In genomic region chr16:89315271-89315670, GRCh38 we compare ENCODE assay signal across 10 cellular contexts.
DNase-seq lines count a peak whose midpoint lies in the region; ATAC-seq and TF ChIP-seq lines count a peak whose summit lies in the region.
"Had no signal": no experiment of that assay in that cellular context is flagged by ENCODE, and none has a peak within 500 bp of the region (broad histone marks: within the 10 kb centered on the region; RNA-seq: fewer than 3 reads in every experiment).

No MANE protein-coding gene starts in this region.

- 83% methylated on average over 19 of the region's 19 CpGs for WGBS in liver

- TF ChIP-seq CTCF in MCF 10A (IDR thresholded peaks at IDR 0.05; ENCODE audit: unreplicated experiment) (no peak), breast epithelium (IDR thresholded peaks at IDR 0.05) (no peak), liver (IDR thresholded peaks at IDR 0.05; ENCODE audit: low read depth, low read length, missing input control) (no peak), type B pancreatic cell (conservative IDR thresholded peaks at IDR 0.05) (no peak)

- H3K27ac ChIP-seq in breast epithelium (peak overlapping the region in 1 of 2 donors; percentile 53), liver (ENCODE audit: low read depth in 1 of 2, low read length in 2 of 2) (peak overlapping the region; percentile 28 to 29)

- peaks cover 72% of the 10 kb centered on the region for H3K4me1 Mint-ChIP-seq in MCF 10A (ENCODE audit: insufficient read depth, unreplicated experiment)
- H3K4me1 Mint-ChIP-seq in activated naive CD8-positive, alpha-beta T cell treated with anti-CD3 and anti-CD28 coated beads, Interleukin-2, amount 10 ng/mL, durations not matched to agents 7 days and 5 days, result peaks cover 76% of the 10 kb centered on the region
- H3K4me1 Mint-ChIP-seq in type B pancreatic cell (ENCODE audit: unreplicated experiment), result peaks cover 49% of the 10 kb centered on the region

- no peak for TF ChIP-seq POLR2A in breast epithelium (IDR thresholded peaks at IDR 0.05)

- intact Hi-C loops in MCF 10A (cut with micrococcal nuclease) (no loop called here), breast epithelium (cut with DNase I; ENCODE audit: low total_unique reads) (no loop called here)

- H3K27me3 Mint-ChIP-seq in MCF 10A (ENCODE audit: insufficient read depth, unreplicated experiment) (no peaks in the 10 kb centered on the region), type B pancreatic cell (no peaks in the 10 kb centered on the region)
- no peaks in the 10 kb centered on the region for H3K27me3 Mint-ChIP-seq in activated naive CD8-positive, alpha-beta T cell treated with anti-CD3 and anti-CD28 coated beads, Interleukin-2, amount 10 ng/mL, durations not matched to agents 7 days and 5 days

- no peak for ATAC-seq in activated naive CD8-positive, alpha-beta T cell treated with anti-CD3 and anti-CD28 coated beads, Interleukin-2, amount 10 ng/mL, durations not matched to agents 7 days and 5 days (ENCODE audit: low read depth)
- ATAC-seq in HG03457 (IDR thresholded peaks at IDR 0.05; ENCODE audit: unreplicated experiment) (no peak), HG02852 (IDR thresholded peaks at IDR 0.05; ENCODE audit: unreplicated experiment) (no peak)

- BruUV-seq in MCF 10A (replicated peaks; lab: Mats Ljungman, UMichigan), result no TSS peak

- H3K4me3 Mint-ChIP-seq in MCF 10A (ENCODE audit: unreplicated experiment) (peak overlapping the region; percentile 57), type B pancreatic cell (no peak overlapping the region)
- peak overlapping the region; percentile 76 for H3K4me3 Mint-ChIP-seq in activated naive CD8-positive, alpha-beta T cell treated with anti-CD3 and anti-CD28 coated beads, Interleukin-2, amount 10 ng/mL, durations not matched to agents 7 days and 5 days

- H3K27me3 ChIP-seq in breast epithelium (no peaks in the 10 kb centered on the region), liver (ENCODE audit: control insufficient read depth in 4 of 4, insufficient read depth in 4 of 4, low read length in 3 of 4) (no peaks in the 10 kb centered on the region)

- H3K9me3 ChIP-seq in breast epithelium, result no peaks in the 10 kb centered on the region
- no peaks in the 10 kb centered on the region for H3K9me3 ChIP-seq in liver (ENCODE audit: control insufficient read depth in 4 of 4, low read length in 3 of 4)

- H3K9ac ChIP-seq in liver (ENCODE audit: low read depth in 1 of 2, low read length in 2 of 2), result no peak overlapping the region

- H3K36me3 ChIP-seq in breast epithelium, result no peaks in the 10 kb centered on the region
- H3K36me3 ChIP-seq in liver (ENCODE audit: control insufficient read depth in 4 of 4, insufficient read depth in 3 of 4, low read depth in 1 of 4, low read length in 3 of 4), result peaks cover 0 to 19% (median 7%) of the 10 kb centered on the region in 4 donors

- H3K9me3 Mint-ChIP-seq in MCF 10A (ENCODE audit: unreplicated experiment) (no peaks in the 10 kb centered on the region), type B pancreatic cell (no peaks in the 10 kb centered on the region)
- no peaks in the 10 kb centered on the region for H3K9me3 Mint-ChIP-seq in activated naive CD8-positive, alpha-beta T cell treated with anti-CD3 and anti-CD28 coated beads, Interleukin-2, amount 10 ng/mL, durations not matched to agents 7 days and 5 days

- no peak overlapping the region for H3K4me3 ChIP-seq in breast epithelium
- H3K4me3 ChIP-seq in liver (ENCODE audit: low read depth in 1 of 3, low read length in 3 of 3), result no peak overlapping the region

- no peak for TF ChIP-seq RAD21 in liver (IDR thresholded peaks at IDR 0.05)

- H3K27ac Mint-ChIP-seq in MCF 10A (ENCODE audit: low read depth, unreplicated experiment) (peak overlapping the region; percentile 85), type B pancreatic cell (peak overlapping the region; percentile 91)
- peak overlapping the region; percentile 99 for H3K27ac Mint-ChIP-seq in activated naive CD8-positive, alpha-beta T cell treated with anti-CD3 and anti-CD28 coated beads, Interleukin-2, amount 10 ng/mL, durations not matched to agents 7 days and 5 days

- no peak for DNase-seq in MCF 10A (ENCODE audit: unreplicated experiment)
- DNase-seq in breast epithelium (ENCODE audit: low spot score in 2 of 2), result no peak
- DNase-seq in activated naive CD8-positive, alpha-beta T cell treated with anti-CD3 and anti-CD28 coated beads, Interleukin-2, amount 10 ng/mL, durations not matched to agents 7 days and 5 days, result no peak
- no peak for DNase-seq in type B pancreatic cell (ENCODE audit: extremely low spot score, unreplicated experiment)
- no peak for DNase-seq in A172 (ENCODE audit: low spot score)
- DNase-seq: aorta, NCI-H526 had no signal

- POLR2A ChIA-PET in MCF 10A (lab: Yijun Ruan, JAX), result interaction anchor here (1.0 to 1.6 kb wide), 3 partner anchors 10 to 193 kb away, joined by 3 to 17 read pairs (median 4); partner anchors contain the start of gene SPG7
- POLR2A ChIA-PET in activated naive CD8-positive, alpha-beta T cell treated with anti-CD3 and anti-CD28 coated beads, Interleukin-2, amount 10 ng/mL, durations not matched to agents 7 days and 5 days (lab: Charles Lee), result interaction anchor here (0.5 to 3.1 kb wide), 16 partner anchors 20 to 610 kb away, joined by 3 to 13 read pairs (median 4); partner anchors contain the start of genes SPG7 and ZNF778

- peaks cover 46% of the 10 kb centered on the region for H3K36me3 Mint-ChIP-seq in MCF 10A (ENCODE audit: insufficient read depth, unreplicated experiment)
- peaks cover 32% of the 10 kb centered on the region for H3K36me3 Mint-ChIP-seq in activated naive CD8-positive, alpha-beta T cell treated with anti-CD3 and anti-CD28 coated beads, Interleukin-2, amount 10 ng/mL, durations not matched to agents 7 days and 5 days
- peaks cover 16% of the 10 kb centered on the region for H3K36me3 Mint-ChIP-seq in type B pancreatic cell

- H3K4me1 ChIP-seq in breast epithelium (peaks cover 8 to 15% of the 10 kb centered on the region in 2 donors), liver (ENCODE audit: control insufficient read depth in 4 of 4, insufficient read depth in 4 of 4, low read length in 3 of 4) (peaks cover 3 to 29% (median 11%) of the 10 kb centered on the region in 4 donors)

- CTCF ChIA-PET in MCF 10A (lab: Yijun Ruan, JAX), result interaction anchor here (0.6 to 1.1 kb wide), 4 partner anchors 27 to 184 kb away, joined by 3 read pairs; no protein-coding TSS in a partner anchor

TF ChIP-seq in liver, 16 proteins besides CTCF, POLR2A, EP300 and RAD21:
- TF ChIP-seq EGR1 (IDR thresholded peaks at IDR 0.05; ENCODE audit: low read depth in 2 of 2) (no peak), ZBTB33 (IDR thresholded peaks at IDR 0.05) (no peak), RXRA (IDR thresholded peaks at IDR 0.05) (no peak), YY1 (IDR thresholded peaks at IDR 0.05) (no peak), HNF4A (conservative IDR thresholded peaks at IDR 0.05) (no peak), SP1 (IDR thresholded peaks at IDR 0.05) (no peak), HNF4G (IDR thresholded peaks at IDR 0.05) (no peak)
- TF ChIP-seq, protein P1, sequence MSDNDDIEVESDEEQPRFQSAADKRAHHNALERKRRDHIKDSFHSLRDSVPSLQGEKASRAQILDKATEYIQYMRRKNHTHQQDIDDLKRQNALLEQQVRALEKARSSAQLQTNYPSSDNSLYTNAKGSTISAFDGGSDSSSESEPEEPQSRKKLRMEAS (IDR thresholded peaks at IDR 0.05), result no peak
- TF ChIP-seq, protein P2, sequence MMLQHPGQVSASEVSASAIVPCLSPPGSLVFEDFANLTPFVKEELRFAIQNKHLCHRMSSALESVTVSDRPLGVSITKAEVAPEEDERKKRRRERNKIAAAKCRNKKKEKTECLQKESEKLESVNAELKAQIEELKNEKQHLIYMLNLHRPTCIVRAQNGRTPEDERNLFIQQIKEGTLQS (IDR thresholded peaks at IDR 0.05), result no peak
TF ChIP-seq in liver: peak in this region for 0.
